In genomic region chr3:38136807-38137614, GRCh38 we compare ENCODE assay signal across 1 cellular context.
A peak's percentile ranks its signal among the peaks of the same experiment; 100 is the strongest.
TF ChIP-seq lines count a peak whose summit lies in the region.

Gene ACAA1, minus strand, starts transcription at chr3:38137127. Its CDS starts 92 bp downstream, at chr3:38137035.

TF ChIP-seq in HEK293, 187 proteins besides CTCF, POLR2A, EP300 and RAD21 (continued from another document and continues in another):
- TF ChIP-seq PRDM2 (tag by site-specific recombination; IDR thresholded peaks at IDR 0.05; ENCODE audit: borderline replicate concordance) (no peak), ZBTB20 (tag by site-specific recombination; IDR thresholded peaks at IDR 0.05) (no peak), ZNF560 (tag by site-specific recombination; IDR thresholded peaks at IDR 0.05; ENCODE audit: borderline replicate concordance) (no peak), ZNF394 (tag by site-specific recombination; IDR thresholded peaks at IDR 0.05; ENCODE audit: borderline replicate concordance) (no peak), SALL2 (tag by site-specific recombination; IDR thresholded peaks at IDR 0.05; ENCODE audit: borderline replicate concordance) (no peak), SP3 (tag by site-specific recombination; IDR thresholded peaks at IDR 0.05) (peak; percentile 90), ZNF529 (tag by site-specific recombination; IDR thresholded peaks at IDR 0.05; ENCODE audit: insufficient replicate concordance) (no peak), KLF7 (tag by site-specific recombination; IDR thresholded peaks at IDR 0.05; ENCODE audit: borderline replicate concordance) (no peak), TCF7L2 (IDR thresholded peaks at IDR 0.05; ENCODE audit: borderline replicate concordance, low read depth, low read length) (no peak), ZNF23 (tag by site-specific recombination; IDR thresholded peaks at IDR 0.05; ENCODE audit: borderline replicate concordance) (no peak), KLF9 (tag by site-specific recombination; IDR thresholded peaks at IDR 0.05; ENCODE audit: low read depth) (peak; percentile 28; the same call in 1 of the 2 replicates), ZNF248 (tag by site-specific recombination; IDR thresholded peaks at IDR 0.05) (no peak), ZNF792 (tag by site-specific recombination; IDR thresholded peaks at IDR 0.05) (no peak), ZBTB49 (tag by site-specific recombination; IDR thresholded peaks at IDR 0.05; ENCODE audit: low read depth) (no peak), ZNF670 (tag by site-specific recombination; IDR thresholded peaks at IDR 0.05; ENCODE audit: low read depth) (no peak), ZNF514 (tag by site-specific recombination; IDR thresholded peaks at IDR 0.05) (no peak), ZNF350 (tag by site-specific recombination; IDR thresholded peaks at IDR 0.05) (no peak), KLF8 (tag by site-specific recombination; IDR thresholded peaks at IDR 0.05) (peak; percentile 63; the same call in 1 of the 2 replicates), ZNF121 (tag by site-specific recombination; IDR thresholded peaks at IDR 0.05) (no peak), ZNF48 (tag by site-specific recombination; IDR thresholded peaks at IDR 0.05) (no peak), ZBTB21 (tag by site-specific recombination; IDR thresholded peaks at IDR 0.05) (no peak), ZNF132 (tag by site-specific recombination; IDR thresholded peaks at IDR 0.05; ENCODE audit: borderline replicate concordance) (no peak), ZNF473 (tag by site-specific recombination; IDR thresholded peaks at IDR 0.05) (no peak), YY1 (tag by site-specific recombination; IDR thresholded peaks at IDR 0.05) (no peak), ZNF391 (tag by site-specific recombination; IDR thresholded peaks at IDR 0.05; ENCODE audit: borderline replicate concordance, low read depth) (no peak)
- TF ChIP-seq, protein P1, sequence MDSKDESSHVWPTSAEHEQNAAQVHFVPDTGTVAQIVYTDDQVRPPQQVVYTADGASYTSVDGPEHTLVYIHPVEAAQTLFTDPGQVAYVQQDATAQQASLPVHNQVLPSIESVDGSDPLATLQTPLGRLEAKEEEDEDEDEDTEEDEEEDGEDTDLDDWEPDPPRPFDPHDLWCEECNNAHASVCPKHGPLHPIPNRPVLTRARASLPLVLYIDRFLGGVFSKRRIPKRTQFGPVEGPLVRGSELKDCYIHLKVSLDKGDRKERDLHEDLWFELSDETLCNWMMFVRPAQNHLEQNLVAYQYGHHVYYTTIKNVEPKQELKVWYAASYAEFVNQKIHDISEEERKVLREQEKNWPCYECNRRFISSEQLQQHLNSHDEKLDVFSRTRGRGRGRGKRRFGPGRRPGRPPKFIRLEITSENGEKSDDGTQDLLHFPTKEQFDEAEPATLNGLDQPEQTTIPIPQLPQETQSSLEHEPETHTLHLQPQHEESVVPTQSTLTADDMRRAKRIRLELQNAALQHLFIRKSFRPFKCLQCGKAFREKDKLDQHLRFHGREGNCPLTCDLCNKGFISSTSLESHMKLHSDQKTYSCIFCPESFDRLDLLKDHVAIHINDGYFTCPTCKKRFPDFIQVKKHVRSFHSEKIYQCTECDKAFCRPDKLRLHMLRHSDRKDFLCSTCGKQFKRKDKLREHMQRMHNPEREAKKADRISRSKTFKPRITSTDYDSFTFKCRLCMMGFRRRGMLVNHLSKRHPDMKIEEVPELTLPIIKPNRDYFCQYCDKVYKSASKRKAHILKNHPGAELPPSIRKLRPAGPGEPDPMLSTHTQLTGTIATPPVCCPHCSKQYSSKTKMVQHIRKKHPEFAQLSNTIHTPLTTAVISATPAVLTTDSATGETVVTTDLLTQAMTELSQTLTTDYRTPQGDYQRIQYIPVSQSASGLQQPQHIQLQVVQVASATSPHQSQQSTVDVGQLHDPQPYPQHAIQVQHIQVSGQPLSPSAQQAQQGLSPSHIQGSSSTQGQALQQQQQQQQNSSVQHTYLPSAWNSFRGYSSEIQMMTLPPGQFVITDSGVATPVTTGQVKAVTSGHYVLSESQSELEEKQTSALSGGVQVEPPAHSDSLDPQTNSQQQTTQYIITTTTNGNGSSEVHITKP (tag by site-specific recombination; IDR thresholded peaks at IDR 0.05), result peak; percentile 79; the same call in 1 of the 2 replicates
- TF ChIP-seq, protein P2, sequence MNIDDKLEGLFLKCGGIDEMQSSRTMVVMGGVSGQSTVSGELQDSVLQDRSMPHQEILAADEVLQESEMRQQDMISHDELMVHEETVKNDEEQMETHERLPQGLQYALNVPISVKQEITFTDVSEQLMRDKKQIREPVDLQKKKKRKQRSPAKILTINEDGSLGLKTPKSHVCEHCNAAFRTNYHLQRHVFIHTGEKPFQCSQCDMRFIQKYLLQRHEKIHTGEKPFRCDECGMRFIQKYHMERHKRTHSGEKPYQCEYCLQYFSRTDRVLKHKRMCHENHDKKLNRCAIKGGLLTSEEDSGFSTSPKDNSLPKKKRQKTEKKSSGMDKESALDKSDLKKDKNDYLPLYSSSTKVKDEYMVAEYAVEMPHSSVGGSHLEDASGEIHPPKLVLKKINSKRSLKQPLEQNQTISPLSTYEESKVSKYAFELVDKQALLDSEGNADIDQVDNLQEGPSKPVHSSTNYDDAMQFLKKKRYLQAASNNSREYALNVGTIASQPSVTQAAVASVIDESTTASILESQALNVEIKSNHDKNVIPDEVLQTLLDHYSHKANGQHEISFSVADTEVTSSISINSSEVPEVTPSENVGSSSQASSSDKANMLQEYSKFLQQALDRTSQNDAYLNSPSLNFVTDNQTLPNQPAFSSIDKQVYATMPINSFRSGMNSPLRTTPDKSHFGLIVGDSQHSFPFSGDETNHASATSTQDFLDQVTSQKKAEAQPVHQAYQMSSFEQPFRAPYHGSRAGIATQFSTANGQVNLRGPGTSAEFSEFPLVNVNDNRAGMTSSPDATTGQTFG (tag by site-specific recombination; IDR thresholded peaks at IDR 0.05; ENCODE audit: borderline replicate concordance), result no peak
- TF ChIP-seq, protein P3, sequence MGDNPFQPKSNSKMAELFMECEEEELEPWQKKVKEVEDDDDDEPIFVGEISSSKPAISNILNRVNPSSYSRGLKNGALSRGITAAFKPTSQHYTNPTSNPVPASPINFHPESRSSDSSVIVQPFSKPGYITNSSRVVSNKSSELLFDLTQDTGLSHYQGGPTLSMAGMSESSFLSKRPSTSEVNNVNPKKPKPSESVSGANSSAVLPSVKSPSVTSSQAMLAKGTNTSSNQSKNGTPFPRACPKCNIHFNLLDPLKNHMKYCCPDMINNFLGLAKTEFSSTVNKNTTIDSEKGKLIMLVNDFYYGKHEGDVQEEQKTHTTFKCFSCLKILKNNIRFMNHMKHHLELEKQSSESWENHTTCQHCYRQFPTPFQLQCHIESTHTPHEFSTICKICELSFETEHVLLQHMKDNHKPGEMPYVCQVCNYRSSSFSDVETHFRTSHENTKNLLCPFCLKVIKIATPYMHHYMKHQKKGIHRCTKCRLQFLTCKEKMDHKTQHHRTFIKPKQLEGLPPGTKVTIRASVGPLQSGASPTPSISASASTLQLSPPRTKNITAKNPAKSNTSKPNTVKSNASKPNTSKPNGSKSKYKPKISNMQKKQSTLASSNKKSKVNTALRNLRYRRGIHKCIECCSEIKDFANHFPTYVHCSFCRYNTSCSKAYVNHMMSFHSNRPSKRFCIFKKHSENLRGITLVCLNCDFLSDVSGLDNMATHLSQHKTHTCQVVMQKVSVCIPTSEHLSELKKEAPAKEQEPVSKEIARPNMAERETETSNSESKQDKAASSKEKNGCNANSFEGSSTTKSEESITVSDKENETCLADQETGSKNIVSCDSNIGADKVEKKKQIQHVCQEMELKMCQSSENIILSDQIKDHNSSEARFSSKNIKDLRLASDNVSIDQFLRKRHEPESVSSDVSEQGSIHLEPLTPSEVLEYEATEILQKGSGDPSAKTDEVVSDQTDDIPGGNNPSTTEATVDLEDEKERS (tag by site-specific recombination; IDR thresholded peaks at IDR 0.05), result no peak
- TF ChIP-seq, protein P4, sequence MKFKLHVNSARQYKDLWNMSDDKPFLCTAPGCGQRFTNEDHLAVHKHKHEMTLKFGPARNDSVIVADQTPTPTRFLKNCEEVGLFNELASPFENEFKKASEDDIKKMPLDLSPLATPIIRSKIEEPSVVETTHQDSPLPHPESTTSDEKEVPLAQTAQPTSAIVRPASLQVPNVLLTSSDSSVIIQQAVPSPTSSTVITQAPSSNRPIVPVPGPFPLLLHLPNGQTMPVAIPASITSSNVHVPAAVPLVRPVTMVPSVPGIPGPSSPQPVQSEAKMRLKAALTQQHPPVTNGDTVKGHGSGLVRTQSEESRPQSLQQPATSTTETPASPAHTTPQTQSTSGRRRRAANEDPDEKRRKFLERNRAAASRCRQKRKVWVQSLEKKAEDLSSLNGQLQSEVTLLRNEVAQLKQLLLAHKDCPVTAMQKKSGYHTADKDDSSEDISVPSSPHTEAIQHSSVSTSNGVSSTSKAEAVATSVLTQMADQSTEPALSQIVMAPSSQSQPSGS (tag by site-specific recombination; IDR thresholded peaks at IDR 0.05; ENCODE audit: low read depth), result no peak
- TF ChIP-seq, protein P5, sequence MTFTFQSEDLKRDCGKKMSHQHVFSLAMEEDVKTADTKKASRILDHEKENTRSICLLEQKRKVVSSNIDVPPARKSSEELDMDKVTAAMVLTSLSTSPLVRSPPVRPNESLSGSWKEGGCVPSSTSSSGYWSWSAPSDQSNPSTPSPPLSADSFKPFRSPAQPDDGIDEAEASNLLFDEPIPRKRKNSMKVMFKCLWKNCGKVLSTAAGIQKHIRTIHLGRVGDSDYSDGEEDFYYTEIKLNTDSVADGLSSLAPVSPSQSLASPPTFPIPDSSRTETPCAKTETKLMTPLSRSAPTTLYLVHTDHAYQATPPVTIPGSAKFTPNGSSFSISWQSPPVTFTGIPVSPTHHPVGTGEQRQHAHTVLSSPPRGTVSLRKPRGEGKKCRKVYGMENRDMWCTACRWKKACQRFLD (tag by site-specific recombination; IDR thresholded peaks at IDR 0.05), result no peak
- TF ChIP-seq, protein P6, sequence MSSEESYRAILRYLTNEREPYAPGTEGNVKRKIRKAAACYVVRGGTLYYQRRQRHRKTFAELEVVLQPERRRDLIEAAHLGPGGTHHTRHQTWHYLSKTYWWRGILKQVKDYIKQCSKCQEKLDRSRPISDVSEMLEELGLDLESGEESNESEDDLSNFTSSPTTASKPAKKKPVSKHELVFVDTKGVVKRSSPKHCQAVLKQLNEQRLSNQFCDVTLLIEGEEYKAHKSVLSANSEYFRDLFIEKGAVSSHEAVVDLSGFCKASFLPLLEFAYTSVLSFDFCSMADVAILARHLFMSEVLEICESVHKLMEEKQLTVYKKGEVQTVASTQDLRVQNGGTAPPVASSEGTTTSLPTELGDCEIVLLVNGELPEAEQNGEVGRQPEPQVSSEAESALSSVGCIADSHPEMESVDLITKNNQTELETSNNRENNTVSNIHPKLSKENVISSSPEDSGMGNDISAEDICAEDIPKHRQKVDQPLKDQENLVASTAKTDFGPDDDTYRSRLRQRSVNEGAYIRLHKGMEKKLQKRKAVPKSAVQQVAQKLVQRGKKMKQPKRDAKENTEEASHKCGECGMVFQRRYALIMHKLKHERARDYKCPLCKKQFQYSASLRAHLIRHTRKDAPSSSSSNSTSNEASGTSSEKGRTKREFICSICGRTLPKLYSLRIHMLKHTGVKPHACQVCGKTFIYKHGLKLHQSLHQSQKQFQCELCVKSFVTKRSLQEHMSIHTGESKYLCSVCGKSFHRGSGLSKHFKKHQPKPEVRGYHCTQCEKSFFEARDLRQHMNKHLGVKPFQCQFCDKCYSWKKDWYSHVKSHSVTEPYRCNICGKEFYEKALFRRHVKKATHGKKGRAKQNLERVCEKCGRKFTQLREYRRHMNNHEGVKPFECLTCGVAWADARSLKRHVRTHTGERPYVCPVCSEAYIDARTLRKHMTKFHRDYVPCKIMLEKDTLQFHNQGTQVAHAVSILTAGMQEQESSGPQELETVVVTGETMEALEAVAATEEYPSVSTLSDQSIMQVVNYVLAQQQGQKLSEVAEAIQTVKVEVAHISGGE (tag by site-specific recombination; conservative IDR thresholded peaks at IDR 0.05; ENCODE audit: low read depth), result peak; percentile 60
